Comparison of ENCODE assay signal across 1 cellular context in the genomic region with DNA sequence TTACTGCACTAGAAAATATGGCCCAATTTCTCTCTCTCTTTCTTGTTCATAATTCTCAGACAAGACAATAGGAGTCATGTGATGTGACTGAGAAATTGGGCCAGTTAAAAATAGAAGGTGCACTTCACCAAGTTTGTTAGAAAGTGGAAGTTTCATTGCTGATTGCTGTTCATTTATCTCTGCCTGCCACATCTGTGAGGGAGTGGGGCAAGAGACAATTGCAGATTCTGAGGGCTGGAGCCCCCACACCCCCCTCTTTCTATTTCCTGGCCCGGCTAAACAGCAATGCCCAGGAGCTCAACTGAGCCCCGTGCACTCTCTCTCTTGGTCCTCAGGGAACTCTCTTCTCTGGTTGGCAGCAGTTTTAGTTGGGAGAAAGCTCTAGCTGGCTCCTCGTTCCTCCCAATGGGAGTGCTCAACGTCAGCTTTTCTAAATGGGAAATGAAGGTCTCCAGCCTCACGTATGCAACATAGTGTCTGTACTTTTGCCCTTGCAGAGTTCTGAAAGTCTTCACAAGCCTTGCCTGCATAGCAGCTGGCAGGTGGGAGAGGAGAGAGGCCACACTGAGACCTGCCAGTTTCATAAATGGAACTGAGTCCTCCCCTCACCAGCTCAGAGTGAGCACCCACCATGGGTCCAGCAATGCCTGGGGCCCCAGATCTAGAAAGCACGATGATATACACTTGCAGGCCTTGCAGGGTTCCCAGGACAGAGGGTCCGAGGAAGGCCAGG.
TF ChIP-seq lines count a peak whose summit lies in the region.

No MANE protein-coding gene starts in this region.

TF ChIP-seq in GM23338, 12 proteins besides CTCF, POLR2A, EP300 and RAD21 (continued from another document):
- no peak for TF ChIP-seq ZNF462 (CRISPR knock-in tag; IDR thresholded peaks at IDR 0.05)
- TF ChIP-seq ZNF114 (CRISPR knock-in tag; IDR thresholded peaks at IDR 0.05) = no peak
- TF ChIP-seq EZH2phosphoT487 (IDR thresholded peaks at IDR 0.05; ENCODE audit: unreplicated experiment) = no peak
